9 cellular contexts compared by ENCODE assay signal in the genomic region with DNA sequence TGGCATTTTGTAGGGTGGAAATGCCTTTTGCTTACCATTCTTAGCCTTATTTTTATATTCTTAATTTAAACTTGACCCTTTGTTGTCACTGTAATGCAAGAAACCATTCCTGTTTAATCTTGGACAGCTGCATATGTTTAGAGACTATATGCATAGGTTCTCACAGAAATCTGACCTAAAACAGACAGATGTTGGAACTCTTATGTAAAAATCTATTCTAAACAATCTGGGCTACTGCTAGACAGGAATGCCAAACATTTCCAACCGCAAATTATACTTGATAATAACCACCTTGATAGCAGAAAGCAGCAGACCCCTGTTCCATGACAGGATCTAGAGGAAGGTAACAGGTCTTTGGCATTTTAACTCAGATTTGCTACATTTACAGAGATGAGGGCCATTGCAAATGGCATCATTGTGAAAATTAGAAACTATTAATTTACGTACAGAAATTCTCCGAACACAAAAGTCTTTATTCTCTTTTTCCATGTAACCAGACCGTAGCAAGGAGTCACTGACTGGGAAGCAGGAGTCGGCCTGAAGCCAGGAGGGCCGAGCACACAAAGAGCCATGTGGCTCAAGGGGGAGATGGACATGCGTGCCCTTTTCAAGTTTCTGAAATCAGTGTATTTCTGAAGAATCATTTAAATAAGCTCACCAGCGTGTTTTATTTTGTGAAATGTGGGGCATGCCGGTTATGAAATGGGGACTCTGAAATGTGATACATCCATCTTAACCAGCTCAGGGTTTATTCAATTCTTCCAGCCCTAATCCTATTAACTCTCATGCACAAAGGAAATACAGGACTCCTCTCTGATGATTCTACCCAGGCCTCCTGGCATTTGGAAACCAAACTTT.
A peak's percentile ranks its signal among the peaks of the same experiment; 100 is the strongest.
DNase-seq lines count a peak whose midpoint lies in the region; ATAC-seq and TF ChIP-seq lines count a peak whose summit lies in the region.
"Had no signal": no experiment of that assay in that cellular context is flagged by ENCODE, and none has a peak within 500 bp of the region (broad histone marks: within the 10 kb centered on the region; RNA-seq: fewer than 3 reads in every experiment).

No MANE protein-coding gene starts in this region.

- peak overlapping the region; percentile 69 for H2AFZ ChIP-seq in neuronal stem cell (ENCODE audit: low read length)

- H4K8ac ChIP-seq in neuronal stem cell (ENCODE audit: low read depth, low read length): no peak overlapping the region

- H3K4me1 ChIP-seq in esophagus squamous epithelium: peaks cover 27 to 84% (median 34%) of the 10 kb centered on the region in 3 donors
- peaks cover 15 to 18% of the 10 kb centered on the region in 2 donors for H3K4me1 ChIP-seq in neuronal stem cell (ENCODE audit: control insufficient read depth in 2 of 2, insufficient read depth in 1 of 2, low read depth in 1 of 2, low read length in 2 of 2)

- H3K9me3 Mint-ChIP-seq in endothelial cell (ENCODE audit: unreplicated experiment): no peaks in the 10 kb centered on the region

- H2BK15ac ChIP-seq in neuronal stem cell (ENCODE audit: low read length): no peak overlapping the region

- no peak overlapping the region for H2BK5ac ChIP-seq in neuronal stem cell (ENCODE audit: low read length)

- 66 to 67% methylated on average over 9 of the region's 9 CpGs for WGBS in esophagus squamous epithelium, 2 donors
- WGBS in neuronal stem cell (ENCODE audit: extremely low coverage in 2 of 2, insufficient read length in 2 of 2, insufficient replicate concordance in 1 of 2), 2 donors: no CpG with 5 or more reads among the region's 9 CpGs

- no peak overlapping the region for H4K91ac ChIP-seq in neuronal stem cell (ENCODE audit: low read depth, low read length, poor library complexity)

- H3K27me3 ChIP-seq in esophagus squamous epithelium (no peaks in the 10 kb centered on the region), neuronal stem cell (ENCODE audit: control insufficient read depth in 3 of 3, insufficient read depth in 3 of 3, low read depth in 1 of 3, low read length in 3 of 3) (no peaks in the 10 kb centered on the region)

- no peak overlapping the region for H2BK120ac ChIP-seq in neuronal stem cell (ENCODE audit: low read depth, low read length)

- no peak overlapping the region for H3K9ac ChIP-seq in neuronal stem cell (ENCODE audit: low read depth, low read length, poor library complexity)

- H3K18ac ChIP-seq in neuronal stem cell (ENCODE audit: low read length): no peak overlapping the region

- no peak overlapping the region for H2BK12ac ChIP-seq in neuronal stem cell (ENCODE audit: low read length)

- peak overlapping the region; percentile 70 to 92 (median 82) for H3K27ac ChIP-seq in esophagus squamous epithelium
- H3K27ac ChIP-seq in neuronal stem cell (replicated peaks; ENCODE audit: low read length): no peak overlapping the region

- no peaks in the 10 kb centered on the region for H3K9me3 ChIP-seq in esophagus squamous epithelium
- no peaks in the 10 kb centered on the region for H3K9me3 ChIP-seq in neuronal stem cell (replicated peaks in 1 of 2; ENCODE audit: control insufficient read depth in 2 of 2, insufficient read depth in 1 of 2, low read depth in 1 of 2, low read length in 2 of 2)

- peak; percentile 86 for DNase-seq in AG09319 (ENCODE audit: extremely low read depth, low read depth)
- peak; percentile 88 for DNase-seq in NCI-H82 (lab: John Stamatoyannopoulos, UW)
- no peak for DNase-seq in esophagus squamous epithelium (lab: John Stamatoyannopoulos, UW)
- DNase-seq in neuronal stem cell (ENCODE audit: low spot score): peak; percentile 48
- no peak for DNase-seq in activated naive CD4-positive, alpha-beta T cell (lab: John Stamatoyannopoulos, UW)
- DNase-seq in activated effector memory CD4-positive, alpha-beta T cell treated with anti-CD3 and anti-CD28 coated beads, Interleukin-2, amount 50 U/mL, for 16 hours: no peak
- no peak for DNase-seq in endothelial cell (ENCODE audit: low spot score)
- DNase-seq: CD4-positive, alpha-beta T cell had no signal

- H3K4me3 ChIP-seq in esophagus squamous epithelium (no peak overlapping the region), neuronal stem cell (ENCODE audit: low read length in 2 of 2) (no peak overlapping the region)

- ATAC-seq in GM19324 (IDR thresholded peaks at IDR 0.05; ENCODE audit: low FRiP score, unreplicated experiment): no peak

- no peak overlapping the region for H3K23ac ChIP-seq in neuronal stem cell (ENCODE audit: low read depth, low read length, poor library complexity)

- H3K27me3 Mint-ChIP-seq in endothelial cell (ENCODE audit: unreplicated experiment): peaks cover 1% of the 10 kb centered on the region
- H3K27me3 Mint-ChIP-seq: CD4-positive, alpha-beta T cell had no signal

- TF ChIP-seq CTCF in AG09319 (IDR thresholded peaks at IDR 0.05; ENCODE audit: low read depth, low read length) (no peak), esophagus squamous epithelium (IDR thresholded peaks at IDR 0.05) (no peak), endothelial cell (IDR thresholded peaks at IDR 0.05; ENCODE audit: unreplicated experiment) (no peak)

- H3K27ac Mint-ChIP-seq in endothelial cell (ENCODE audit: unreplicated experiment): no peak overlapping the region
- H3K27ac Mint-ChIP-seq: CD4-positive, alpha-beta T cell had no signal

- no peak overlapping the region for H3K4me3 Mint-ChIP-seq in endothelial cell (ENCODE audit: unreplicated experiment)
- H3K4me3 Mint-ChIP-seq: CD4-positive, alpha-beta T cell had no signal

- H3K79me1 ChIP-seq in neuronal stem cell (ENCODE audit: low read depth, low read length): no peaks in the 10 kb centered on the region

- no peak overlapping the region for H3K14ac ChIP-seq in neuronal stem cell (ENCODE audit: low read length)

- H2AK5ac ChIP-seq in neuronal stem cell (ENCODE audit: low read depth, low read length): no peak overlapping the region

- H3K4ac ChIP-seq in neuronal stem cell (ENCODE audit: low read length): no peak overlapping the region

- no peak for TF ChIP-seq POLR2A in esophagus squamous epithelium (IDR thresholded peaks at IDR 0.05)

- no peaks in the 10 kb centered on the region for H3K36me3 Mint-ChIP-seq in endothelial cell (ENCODE audit: low read depth, unreplicated experiment)

- intact Hi-C loops in esophagus squamous epithelium (cut with DNase I): no loop called here

- H3K4me1 Mint-ChIP-seq in endothelial cell (ENCODE audit: unreplicated experiment): peaks cover 24% of the 10 kb centered on the region

- H3K36me3 ChIP-seq in esophagus squamous epithelium (no peaks in the 10 kb centered on the region), neuronal stem cell (replicated peaks in 1 of 2; ENCODE audit: control insufficient read depth in 2 of 2, insufficient read depth in 2 of 2, low read length in 2 of 2) (no peaks in the 10 kb centered on the region)

- no peak overlapping the region for H3K4me2 ChIP-seq in neuronal stem cell (ENCODE audit: insufficient read depth, low read length, poor library complexity, severe bottlenecking)

Comparison
In these comparisons a context has a peak if more than half of its experiments do, and no peak if none do; other contexts are left out.
1. DNase-seq: peak in AG09319 (single experiment), NCI-H82 (single experiment) and neuronal stem cell (single experiment); none in esophagus squamous epithelium (single experiment), activated naive CD4-positive, alpha-beta T cell (0 of 4), activated effector memory CD4-positive, alpha-beta T cell treated with anti-CD3 and anti-CD28 coated beads, Interleukin-2, amount 50 U/mL, for 16 hours (single experiment) and endothelial cell (single experiment).